1 cellular context compared by ENCODE assay signal in genomic region chr11:120270386-120270785, GRCh38.
TF ChIP-seq lines count a peak whose summit lies in the region.

No MANE protein-coding gene starts in this region.

TF ChIP-seq in HepG2, 621 proteins besides CTCF, POLR2A, EP300 and RAD21:
- TF ChIP-seq WIZ (CRISPR knock-in tag; IDR thresholded peaks at IDR 0.05) (no peak), CREB1 (IDR thresholded peaks at IDR 0.05) (peak; percentile 13; the same call in 1 of the 2 replicates), CREB1 (CRISPR knock-in tag; IDR thresholded peaks at IDR 0.05) (no peak)
